ENCODE assay signal across 1 cellular context in genomic region chr6:90066715-90067114, GRCh38.
TF ChIP-seq lines count a peak whose summit lies in the region.

No MANE protein-coding gene starts in this region.

TF ChIP-seq in GM23338, 12 proteins besides CTCF, POLR2A, EP300 and RAD21:
- no peak for TF ChIP-seq REST (IDR thresholded peaks at IDR 0.05; ENCODE audit: unreplicated experiment)
- no peak for TF ChIP-seq CREB1 (CRISPR knock-in tag; IDR thresholded peaks at IDR 0.05; ENCODE audit: low read depth)
- no peak for TF ChIP-seq EZH2 (IDR thresholded peaks at IDR 0.05; ENCODE audit: low read depth, unreplicated experiment)
- no peak for TF ChIP-seq EZH2phosphoT487 (IDR thresholded peaks at IDR 0.05; ENCODE audit: unreplicated experiment)
- TF ChIP-seq NANOG (IDR thresholded peaks at IDR 0.05; ENCODE audit: borderline replicate concordance), result no peak
- no peak for TF ChIP-seq ETS1 (IDR thresholded peaks at IDR 0.05)
- no peak for TF ChIP-seq ZNF462 (CRISPR knock-in tag; IDR thresholded peaks at IDR 0.05)
- TF ChIP-seq ZNF331 (CRISPR knock-in tag; IDR thresholded peaks at IDR 0.05; ENCODE audit: low read depth), result no peak
- no peak for TF ChIP-seq JUNB (IDR thresholded peaks at IDR 0.05; ENCODE audit: unreplicated experiment)
- no peak for TF ChIP-seq ZNF114 (CRISPR knock-in tag; IDR thresholded peaks at IDR 0.05)
- no peak for TF ChIP-seq STAT1 (IDR thresholded peaks at IDR 0.05; ENCODE audit: unreplicated experiment)
- no peak for TF ChIP-seq POLR2AphosphoS5 (IDR thresholded peaks at IDR 0.05; ENCODE audit: low read depth)
